Comparison of ENCODE assay signal across 2 cellular contexts in genomic region chr15:88995449-88995848, GRCh38.
TF ChIP-seq lines count a peak whose summit lies in the region.

No MANE protein-coding gene starts in this region.

TF ChIP-seq in HCT116, 20 proteins besides CTCF, POLR2A, EP300 and RAD21:
- TF ChIP-seq SP1 (IDR thresholded peaks at IDR 0.05; ENCODE audit: low read depth), result no peak
- TF ChIP-seq YY1 (IDR thresholded peaks at IDR 0.05; ENCODE audit: extremely low read depth, insufficient replicate concordance, low read depth, low read length), result no peak
- TF ChIP-seq ELF1 (IDR thresholded peaks at IDR 0.05; ENCODE audit: borderline replicate concordance, low read depth), result no peak
- no peak for TF ChIP-seq EGR1 (IDR thresholded peaks at IDR 0.05; ENCODE audit: low read depth)
- TF ChIP-seq MAX (IDR thresholded peaks at IDR 0.05), result no peak
- no peak for TF ChIP-seq SRF (IDR thresholded peaks at IDR 0.05; ENCODE audit: low read depth)
- TF ChIP-seq FOSL1 (IDR thresholded peaks at IDR 0.05; ENCODE audit: low read depth), result no peak
- TF ChIP-seq POLR2AphosphoS5 (IDR thresholded peaks at IDR 0.05; ENCODE audit: low read depth, low read length), result no peak
- TF ChIP-seq, protein P1, sequence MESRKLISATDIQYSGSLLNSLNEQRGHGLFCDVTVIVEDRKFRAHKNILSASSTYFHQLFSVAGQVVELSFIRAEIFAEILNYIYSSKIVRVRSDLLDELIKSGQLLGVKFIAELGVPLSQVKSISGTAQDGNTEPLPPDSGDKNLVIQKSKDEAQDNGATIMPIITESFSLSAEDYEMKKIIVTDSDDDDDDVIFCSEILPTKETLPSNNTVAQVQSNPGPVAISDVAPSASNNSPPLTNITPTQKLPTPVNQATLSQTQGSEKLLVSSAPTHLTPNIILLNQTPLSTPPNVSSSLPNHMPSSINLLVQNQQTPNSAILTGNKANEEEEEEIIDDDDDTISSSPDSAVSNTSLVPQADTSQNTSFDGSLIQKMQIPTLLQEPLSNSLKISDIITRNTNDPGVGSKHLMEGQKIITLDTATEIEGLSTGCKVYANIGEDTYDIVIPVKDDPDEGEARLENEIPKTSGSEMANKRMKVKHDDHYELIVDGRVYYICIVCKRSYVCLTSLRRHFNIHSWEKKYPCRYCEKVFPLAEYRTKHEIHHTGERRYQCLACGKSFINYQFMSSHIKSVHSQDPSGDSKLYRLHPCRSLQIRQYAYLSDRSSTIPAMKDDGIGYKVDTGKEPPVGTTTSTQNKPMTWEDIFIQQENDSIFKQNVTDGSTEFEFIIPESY (IDR thresholded peaks at IDR 0.05; ENCODE audit: extremely low read depth, insufficient replicate concordance, low read length), result no peak
- TF ChIP-seq ZFX (IDR thresholded peaks at IDR 0.05), result no peak
- no peak for TF ChIP-seq EZH2 (IDR thresholded peaks at IDR 0.05)
- TF ChIP-seq CEBPB (IDR thresholded peaks at IDR 0.05; ENCODE audit: low read depth), result no peak
TF ChIP-seq in HCT116: peak in this region for 0.

TF ChIP-seq in K562, 482 proteins besides CTCF, POLR2A, EP300 and RAD21:
- no peak for TF ChIP-seq MGA (IDR thresholded peaks at IDR 0.05)
